Comparison of ENCODE assay signal across 16 cellular contexts in the genomic region with DNA sequence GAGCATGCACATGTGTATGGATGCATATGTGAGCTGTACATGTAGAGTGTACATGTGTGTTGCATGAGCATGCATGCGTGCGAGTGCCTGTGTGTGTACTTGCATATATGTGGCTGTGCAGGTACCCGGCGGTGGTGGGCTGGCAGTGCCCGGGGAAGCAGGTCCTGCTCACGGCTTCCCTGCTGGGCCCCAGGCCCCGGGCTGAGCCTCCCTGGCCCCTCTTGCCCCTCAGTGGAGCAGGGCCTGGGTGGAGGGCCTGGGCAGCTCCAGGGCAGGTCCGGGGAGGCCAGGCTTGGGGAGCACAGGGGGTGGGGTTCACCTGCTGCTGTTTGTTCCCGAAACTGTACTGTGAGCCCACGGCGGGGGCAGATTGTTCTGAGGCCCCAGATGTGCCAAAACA. TPM values are rescaled to one million over a fixed set of nuclear protein-coding genes. Genes with fewer than 3 reads are reported as not detected.
"Had no signal": no experiment of that assay in that cellular context is flagged by ENCODE, and none has a peak within 500 bp of the region (broad histone marks: within the 10 kb centered on the region; RNA-seq: fewer than 3 reads in every experiment).

No MANE protein-coding gene starts in this region.

- H3K27ac ChIP-seq: ascending aorta, breast epithelium, ovary, thyroid gland had no signal

- H3K27me3 ChIP-seq: ascending aorta, ovary, thyroid gland had no signal

- H3K36me3 ChIP-seq: ascending aorta, breast epithelium, ovary, thyroid gland had no signal

- H3K9me3 Mint-ChIP-seq: activated CD4-positive, alpha-beta memory T cell treated with anti-CD3 and anti-CD28 coated beads for 36 hours; activated naive CD4-positive, alpha-beta T cell treated with anti-CD3 and anti-CD28 coated beads for 36 hours; activated T-helper 17 cell treated with anti-CD3 and anti-CD28 coated beads, Interleukin-2, amount 50 U/mL, for 72 hours; T-helper 2 cell treated with Interferon-gamma antibody and Interleukin-4, amounts not matched to agents 5 μg/mL and 100 μg/mL, for 36 hours had no signal

- H3K4me3 ChIP-seq: ascending aorta, breast epithelium, ovary, thyroid gland had no signal

- H3K4me1 ChIP-seq: ascending aorta, breast epithelium had no signal

- H3K4me1 Mint-ChIP-seq: activated T-helper 17 cell treated with anti-CD3 and anti-CD28 coated beads, Interleukin-2, amount 50 U/mL, for 72 hours had no signal

- H3K27me3 Mint-ChIP-seq: activated CD4-positive, alpha-beta memory T cell treated with anti-CD3 and anti-CD28 coated beads for 36 hours; activated T-helper 17 cell treated with anti-CD3 and anti-CD28 coated beads, Interleukin-2, amount 50 U/mL, for 72 hours had no signal

- H3K4me3 Mint-ChIP-seq: activated CD4-positive, alpha-beta memory T cell treated with anti-CD3 and anti-CD28 coated beads for 36 hours; activated naive CD4-positive, alpha-beta T cell treated with anti-CD3 and anti-CD28 coated beads for 36 hours; activated T-helper 17 cell treated with anti-CD3 and anti-CD28 coated beads, Interleukin-2, amount 50 U/mL, for 72 hours; T-helper 2 cell treated with Interferon-gamma antibody and Interleukin-4, amounts not matched to agents 5 μg/mL and 100 μg/mL, for 36 hours had no signal

- H3K27ac Mint-ChIP-seq: activated CD4-positive, alpha-beta memory T cell treated with anti-CD3 and anti-CD28 coated beads for 36 hours; activated naive CD4-positive, alpha-beta T cell treated with anti-CD3 and anti-CD28 coated beads for 36 hours; activated T-helper 17 cell treated with anti-CD3 and anti-CD28 coated beads, Interleukin-2, amount 50 U/mL, for 72 hours; T-helper 2 cell treated with Interferon-gamma antibody and Interleukin-4, amounts not matched to agents 5 μg/mL and 100 μg/mL, for 36 hours had no signal

- H3K36me3 Mint-ChIP-seq: activated CD4-positive, alpha-beta memory T cell treated with anti-CD3 and anti-CD28 coated beads for 36 hours had no signal

- DNase-seq: activated CD4-positive, alpha-beta memory T cell treated with anti-CD3 and anti-CD28 coated beads for 36 hours; activated CD4-positive, alpha-beta T cell treated with anti-CD3 and anti-CD28 coated beads for 4 hours; activated naive CD4-positive, alpha-beta T cell treated with anti-CD3 and anti-CD28 coated beads for 36 hours; activated T-cell treated with anti-CD3 and anti-CD28 coated beads, Interleukin-2, amount 50 U/mL, for 1 hour; dermis blood vessel endothelial cell; effector memory CD4-positive, alpha-beta T cell; hippocampal formation; mammary epithelial cell; stimulated activated CD4-positive, alpha-beta T cell treated with anti-CD3 and anti-CD28 coated beads, Interleukin-4, amount 100 ng/mL, for 4 hours; stimulated activated naive CD4-positive, alpha-beta T cell; thyroid gland had no signal

- H3K9me3 ChIP-seq: ascending aorta, breast epithelium, ovary, thyroid gland had no signal

RNA-seq across cellular contexts. Expression of a gene that starts 9.4 kb away (rescaled TPM):
- total RNA-seq: ascending aorta had no signal
